In the genomic region with DNA sequence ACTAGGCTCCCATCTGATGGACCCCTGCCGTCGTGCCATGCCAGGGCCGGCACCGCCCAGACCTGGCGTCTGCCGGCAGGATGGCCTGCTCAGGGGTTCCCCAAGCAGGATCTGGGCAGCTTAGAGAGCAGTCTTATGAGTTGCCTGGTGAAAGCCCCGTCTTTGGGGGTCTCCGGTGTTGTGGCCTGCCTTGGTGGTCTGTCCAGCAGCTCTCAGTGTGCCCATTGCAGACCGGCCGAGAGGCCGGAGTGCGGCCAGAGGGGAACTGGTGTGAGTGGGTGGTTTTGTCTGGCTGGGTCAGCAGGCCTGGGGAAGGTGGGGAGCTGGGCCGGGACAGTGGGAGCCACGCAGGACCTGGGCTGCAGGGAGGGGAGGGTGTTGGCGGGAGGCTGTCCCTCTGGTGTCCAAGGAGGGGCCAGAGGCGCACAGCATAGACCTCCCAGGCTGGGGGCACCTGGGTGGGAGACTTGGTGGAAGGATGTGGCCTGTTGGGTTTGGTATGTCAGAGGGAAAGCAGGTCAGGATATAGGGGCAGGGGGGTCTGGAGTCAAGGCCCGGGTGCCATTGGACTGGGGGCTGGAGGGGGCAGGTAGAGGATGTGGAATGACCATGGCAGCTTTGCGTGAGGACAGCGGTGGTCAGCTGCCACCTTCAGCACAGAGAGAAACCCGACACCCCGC, we compare ENCODE assay signal across 9 cellular contexts. TPM values are rescaled to one million over a fixed set of nuclear protein-coding genes. Genes with fewer than 3 reads are reported as not detected.
A peak's percentile ranks its signal among the peaks of the same experiment; 100 is the strongest.
DNase-seq lines count a peak whose midpoint lies in the region; ATAC-seq, FAIRE-seq and TF ChIP-seq lines count a peak whose summit lies in the region.
"Had no signal": no experiment of that assay in that cellular context is flagged by ENCODE, and none has a peak within 500 bp of the region (broad histone marks: within the 10 kb centered on the region; RNA-seq: fewer than 3 reads in every experiment).

No MANE protein-coding gene starts in this region.

- BruUV-seq in MCF 10A (replicated peaks; lab: Mats Ljungman, UMichigan): no TSS peak

- FAIRE-seq in kidney (lab: Jason Lieb, UNC): no peak
- FAIRE-seq: TTC549 had no signal

- H3K27me3 ChIP-seq in HUES48 (ENCODE audit: control insufficient read depth, insufficient read depth, low read length): peaks cover 38% of the 10 kb centered on the region

- H3K4me3 ChIP-seq in HUES48 (ENCODE audit: low read depth, low read length) (peak overlapping the region; percentile 63), kidney (ENCODE audit: low read length in 2 of 2) (peak overlapping the region; percentile 29 to 37)

- TF ChIP-seq CTCF in MCF 10A (IDR thresholded peaks at IDR 0.05; ENCODE audit: unreplicated experiment) (no peak), kidney (IDR thresholded peaks at IDR 0.05; ENCODE audit: borderline replicate concordance, extremely low read depth, insufficient read depth) (no peak)

- H3K27ac ChIP-seq in HUES48 (ENCODE audit: low read depth, low read length): no peak overlapping the region
- no peak overlapping the region for H3K27ac ChIP-seq in kidney (ENCODE audit: low read depth in 2 of 2, low read length in 2 of 2)

- no peaks in the 10 kb centered on the region for H3K36me3 ChIP-seq in HUES48 (ENCODE audit: control insufficient read depth, insufficient read depth, low read length)
- H3K36me3 ChIP-seq in kidney (ENCODE audit: control insufficient read depth in 1 of 2, insufficient read depth in 2 of 2, low read length in 2 of 2): no peaks in the 10 kb centered on the region

- no peak for ATAC-seq in stimulated activated memory B cell treated with anti-CD40 and anti-IgM and Interleukin-4, amounts not matched to agents 10 μg/mL and 1 μg/mL and 100 μg/mL, for 72 hours
- ATAC-seq in GM18868 (IDR thresholded peaks at IDR 0.05; ENCODE audit: unreplicated experiment): no peak
- ATAC-seq in HG03139 (IDR thresholded peaks at IDR 0.05; ENCODE audit: unreplicated experiment): no peak

- H3K9me3 Mint-ChIP-seq in MCF 10A (ENCODE audit: unreplicated experiment): no peaks in the 10 kb centered on the region
- no peaks in the 10 kb centered on the region for H3K9me3 Mint-ChIP-seq in stimulated activated memory B cell treated with anti-CD40 and anti-IgM and Interleukin-4, amounts not matched to agents 10 μg/mL and 1 μg/mL and 100 μg/mL, for 72 hours

- H3K4me1 Mint-ChIP-seq in MCF 10A (ENCODE audit: insufficient read depth, unreplicated experiment): peaks cover 14% of the 10 kb centered on the region
- H3K4me1 Mint-ChIP-seq in stimulated activated memory B cell treated with anti-CD40 and anti-IgM and Interleukin-4, amounts not matched to agents 10 μg/mL and 1 μg/mL and 100 μg/mL, for 72 hours: peaks cover 40% of the 10 kb centered on the region

- CTCF ChIA-PET in MCF 10A (lab: Yijun Ruan, JAX): interaction anchor here (1.2 kb wide), 1 partner anchor 301 kb away, joined by 3 read pairs; no protein-coding TSS in a partner anchor

- no peak for DNase-seq in MCF 10A (ENCODE audit: unreplicated experiment)
- peak; percentile 78 for DNase-seq in kidney
- DNase-seq in anterior cingulate cortex (lab: John Stamatoyannopoulos, UW): no peak
- no peak for DNase-seq in CD1c-positive myeloid dendritic cell (ENCODE audit: extremely low spot score)

- peak overlapping the region; percentile 54 for H3K4me3 Mint-ChIP-seq in MCF 10A (ENCODE audit: unreplicated experiment)
- H3K4me3 Mint-ChIP-seq in stimulated activated memory B cell treated with anti-CD40 and anti-IgM and Interleukin-4, amounts not matched to agents 10 μg/mL and 1 μg/mL and 100 μg/mL, for 72 hours: peak overlapping the region; percentile 73

- H3K27ac Mint-ChIP-seq in MCF 10A (ENCODE audit: low read depth, unreplicated experiment): no peak overlapping the region
- H3K27ac Mint-ChIP-seq in stimulated activated memory B cell treated with anti-CD40 and anti-IgM and Interleukin-4, amounts not matched to agents 10 μg/mL and 1 μg/mL and 100 μg/mL, for 72 hours: no peak overlapping the region

- POLR2A ChIA-PET in MCF 10A (lab: Yijun Ruan, JAX): no interaction called here

- H3K27me3 Mint-ChIP-seq in MCF 10A (ENCODE audit: insufficient read depth, unreplicated experiment): no peaks in the 10 kb centered on the region
- peaks cover 85% of the 10 kb centered on the region for H3K27me3 Mint-ChIP-seq in stimulated activated memory B cell treated with anti-CD40 and anti-IgM and Interleukin-4, amounts not matched to agents 10 μg/mL and 1 μg/mL and 100 μg/mL, for 72 hours

- intact Hi-C loops in MCF 10A (cut with micrococcal nuclease): no loop called here
- intact Hi-C loops in kidney (cut with DNase I): no loop called here

- H3K9me3 ChIP-seq in HUES48 (ENCODE audit: control insufficient read depth, insufficient read depth, low read length) (no peaks in the 10 kb centered on the region), kidney (ENCODE audit: control insufficient read depth in 1 of 2, low read length in 2 of 2) (no peaks in the 10 kb centered on the region)

- H3K9ac ChIP-seq in HUES48 (ENCODE audit: low read depth, low read length) (no peak overlapping the region), kidney (ENCODE audit: low read length in 2 of 2) (no peak overlapping the region)

- peaks cover 5% of the 10 kb centered on the region for H3K36me3 Mint-ChIP-seq in MCF 10A (ENCODE audit: insufficient read depth, unreplicated experiment)
- H3K36me3 Mint-ChIP-seq in stimulated activated memory B cell treated with anti-CD40 and anti-IgM and Interleukin-4, amounts not matched to agents 10 μg/mL and 1 μg/mL and 100 μg/mL, for 72 hours: peaks cover 4% of the 10 kb centered on the region

- H3K4me1 ChIP-seq in HUES48 (ENCODE audit: control insufficient read depth, insufficient read depth, low read length): peaks cover 32% of the 10 kb centered on the region
- peaks cover 0 to 9% of the 10 kb centered on the region in 2 donors for H3K4me1 ChIP-seq in kidney (ENCODE audit: control insufficient read depth in 1 of 2, insufficient read depth in 1 of 2, low read depth in 1 of 2, low read length in 2 of 2)

RNA-seq across cellular contexts. Expression of gene GPC1, which starts 16.5 kb away (rescaled TPM):
- total RNA-seq in MCF 10A (2022) (36.9 and 38.9 TPM in 2 replicates), kidney (124 TPM)
- polyA plus RNA-seq in kidney (ENCODE audit: insufficient read depth, low read depth, low replicate concordance): 18.4 TPM
